Comparison of ENCODE assay signal across 1 cellular context in genomic region chr1:36420836-36421317, GRCh38.
A peak's percentile ranks its signal among the peaks of the same experiment; 100 is the strongest.
TF ChIP-seq lines count a peak whose summit lies in the region.

No MANE protein-coding gene starts in this region.

TF ChIP-seq in HEK293, 187 proteins besides CTCF, POLR2A, EP300 and RAD21 (continued from another document):
- TF ChIP-seq ZNF518A (tag by site-specific recombination; conservative IDR thresholded peaks at IDR 0.05; ENCODE audit: low read depth) (no peak), KLF9 (tag by site-specific recombination; IDR thresholded peaks at IDR 0.05; ENCODE audit: low read depth) (no peak), ZNF391 (tag by site-specific recombination; IDR thresholded peaks at IDR 0.05; ENCODE audit: borderline replicate concordance, low read depth) (peak; percentile 49; the same call in 1 of the 2 replicates), ZNF292 (tag by site-specific recombination; IDR thresholded peaks at IDR 0.05; ENCODE audit: borderline replicate concordance, low read depth) (no peak), ZNF341 (tag by site-specific recombination; IDR thresholded peaks at IDR 0.05; ENCODE audit: low read depth) (no peak), ZFP3 (tag by site-specific recombination; IDR thresholded peaks at IDR 0.05; ENCODE audit: low read depth) (no peak), ZNF513 (tag by site-specific recombination; IDR thresholded peaks at IDR 0.05) (no peak), ZBTB17 (tag by site-specific recombination; IDR thresholded peaks at IDR 0.05) (peak; percentile 53), KLF16 (tag by site-specific recombination; IDR thresholded peaks at IDR 0.05) (no peak), ZIC2 (tag by site-specific recombination; IDR thresholded peaks at IDR 0.05) (no peak), HOXD13 (CRISPR knock-in tag; IDR thresholded peaks at IDR 0.05; ENCODE audit: borderline replicate concordance) (no peak), OVOL3 (tag by site-specific recombination; IDR thresholded peaks at IDR 0.05) (no peak), ZBTB48 (tag by site-specific recombination; IDR thresholded peaks at IDR 0.05) (0 out of 2 replicates have a peak, but pooled peaks have one; percentile 12), ZNF274 (IDR thresholded peaks at IDR 0.05; ENCODE audit: low read length) (no peak), ZNF274 (tag by site-specific recombination; IDR thresholded peaks at IDR 0.05; ENCODE audit: borderline replicate concordance) (no peak), ZNF843 (tag by site-specific recombination; IDR thresholded peaks at IDR 0.05) (peak; percentile 22; the same call in 1 of the 2 replicates), ZNF830 (tag by site-specific recombination; IDR thresholded peaks at IDR 0.05; ENCODE audit: low read depth) (no peak), ZNF24 (tag by site-specific recombination; IDR thresholded peaks at IDR 0.05) (no peak), ZNF571 (tag by site-specific recombination; IDR thresholded peaks at IDR 0.05) (no peak), PRDM1 (tag by site-specific recombination; IDR thresholded peaks at IDR 0.05) (peak; percentile 96), PBX3 (CRISPR knock-in tag; IDR thresholded peaks at IDR 0.05) (no peak), ZNF558 (tag by site-specific recombination; IDR thresholded peaks at IDR 0.05) (no peak), ZNF2 (tag by site-specific recombination; IDR thresholded peaks at IDR 0.05) (peak; percentile 60; the same call in 1 of the 2 replicates), PRDM10 (tag by site-specific recombination; IDR thresholded peaks at IDR 0.05) (no peak), MYNN (tag by site-specific recombination; IDR thresholded peaks at IDR 0.05; ENCODE audit: borderline replicate concordance) (no peak), PATZ1 (tag by site-specific recombination; IDR thresholded peaks at IDR 0.05) (no peak), ZNF785 (tag by site-specific recombination; IDR thresholded peaks at IDR 0.05) (no peak), ZBTB1 (tag by site-specific recombination; IDR thresholded peaks at IDR 0.05) (no peak), ZNF324 (tag by site-specific recombination; IDR thresholded peaks at IDR 0.05) (no peak), ZNF837 (tag by site-specific recombination; IDR thresholded peaks at IDR 0.05) (no peak), ZNF549 (tag by site-specific recombination; IDR thresholded peaks at IDR 0.05) (no peak)
